In the genomic region with DNA sequence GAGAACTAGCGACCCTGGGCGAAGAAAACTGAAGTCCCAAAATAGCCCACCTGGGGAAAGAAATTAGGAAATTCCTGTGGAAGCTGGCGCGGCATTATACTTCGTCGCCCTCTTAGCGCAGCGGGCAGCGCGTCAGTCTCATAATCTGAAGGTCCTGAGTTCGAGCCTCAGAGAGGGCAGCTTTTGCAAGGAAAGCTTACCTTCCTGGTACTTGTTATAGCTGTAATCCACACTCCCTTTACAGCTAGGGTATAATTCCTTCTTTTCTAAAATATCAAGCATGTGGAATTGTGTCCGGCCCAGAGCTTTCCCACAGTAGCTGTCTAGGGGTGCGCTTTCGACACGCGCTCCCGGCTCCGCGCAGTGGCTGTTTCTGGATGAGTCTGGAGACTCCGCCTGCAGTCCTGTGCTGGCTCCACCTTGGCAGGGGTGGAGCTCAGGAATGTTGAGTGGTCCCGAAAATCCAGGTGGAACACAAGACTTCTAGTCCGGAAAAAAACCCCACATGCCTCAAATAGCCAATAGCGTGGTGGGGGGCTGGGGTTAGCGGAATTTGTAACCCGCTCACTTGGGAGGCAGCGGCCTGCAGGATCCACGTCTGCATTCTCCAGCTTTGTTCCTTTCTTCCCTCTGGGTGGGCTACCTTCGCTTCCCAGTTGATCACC, we compare ENCODE assay signal across 1 cellular context.
A peak's percentile ranks its signal among the peaks of the same experiment; 100 is the strongest.
TF ChIP-seq lines count a peak whose summit lies in the region.

No MANE protein-coding gene starts in this region.

TF ChIP-seq in HEK293, 187 proteins besides CTCF, POLR2A, EP300 and RAD21 (continued from another document and continues in another):
- TF ChIP-seq, protein P1, sequence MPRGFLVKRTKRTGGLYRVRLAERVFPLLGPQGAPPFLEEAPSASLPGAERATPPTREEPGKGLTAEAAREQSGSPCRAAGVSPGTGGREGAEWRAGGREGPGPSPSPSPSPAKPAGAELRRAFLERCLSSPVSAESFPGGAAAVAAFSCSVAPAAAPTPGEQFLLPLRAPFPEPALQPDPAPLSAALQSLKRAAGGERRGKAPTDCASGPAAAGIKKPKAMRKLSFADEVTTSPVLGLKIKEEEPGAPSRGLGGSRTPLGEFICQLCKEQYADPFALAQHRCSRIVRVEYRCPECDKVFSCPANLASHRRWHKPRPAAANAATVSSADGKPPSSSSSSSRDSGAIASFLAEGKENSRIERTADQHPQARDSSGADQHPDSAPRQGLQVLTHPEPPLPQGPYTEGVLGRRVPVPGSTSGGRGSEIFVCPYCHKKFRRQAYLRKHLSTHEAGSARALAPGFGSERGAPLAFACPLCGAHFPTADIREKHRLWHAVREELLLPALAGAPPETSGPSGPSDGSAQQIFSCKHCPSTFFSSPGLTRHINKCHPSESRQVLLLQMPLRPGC (tag by site-specific recombination; IDR thresholded peaks at IDR 0.05) = no peak
- TF ChIP-seq OVOL3 (tag by site-specific recombination; IDR thresholded peaks at IDR 0.05) = no peak
- TF ChIP-seq KLF7 (tag by site-specific recombination; IDR thresholded peaks at IDR 0.05; ENCODE audit: borderline replicate concordance) = no peak
- TF ChIP-seq ZNF292 (tag by site-specific recombination; IDR thresholded peaks at IDR 0.05; ENCODE audit: borderline replicate concordance, low read depth) = no peak
- TF ChIP-seq ZNF560 (tag by site-specific recombination; IDR thresholded peaks at IDR 0.05; ENCODE audit: borderline replicate concordance) = no peak
- TF ChIP-seq ZNF37A (tag by site-specific recombination; IDR thresholded peaks at IDR 0.05) = no peak
- no peak for TF ChIP-seq ZNF302 (tag by site-specific recombination; IDR thresholded peaks at IDR 0.05; ENCODE audit: low read depth)
- no peak for TF ChIP-seq ZNF19 (tag by site-specific recombination; IDR thresholded peaks at IDR 0.05; ENCODE audit: low read depth)
- TF ChIP-seq, protein P2, sequence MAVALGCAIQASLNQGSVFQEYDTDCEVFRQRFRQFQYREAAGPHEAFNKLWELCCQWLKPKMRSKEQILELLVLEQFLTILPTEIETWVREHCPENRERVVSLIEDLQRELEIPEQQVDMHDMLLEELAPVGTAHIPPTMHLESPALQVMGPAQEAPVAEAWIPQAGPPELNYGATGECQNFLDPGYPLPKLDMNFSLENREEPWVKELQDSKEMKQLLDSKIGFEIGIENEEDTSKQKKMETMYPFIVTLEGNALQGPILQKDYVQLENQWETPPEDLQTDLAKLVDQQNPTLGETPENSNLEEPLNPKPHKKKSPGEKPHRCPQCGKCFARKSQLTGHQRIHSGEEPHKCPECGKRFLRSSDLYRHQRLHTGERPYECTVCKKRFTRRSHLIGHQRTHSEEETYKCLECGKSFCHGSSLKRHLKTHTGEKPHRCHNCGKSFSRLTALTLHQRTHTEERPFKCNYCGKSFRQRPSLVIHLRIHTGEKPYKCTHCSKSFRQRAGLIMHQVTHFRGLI (tag by site-specific recombination; IDR thresholded peaks at IDR 0.05) = no peak
- TF ChIP-seq, protein P3, sequence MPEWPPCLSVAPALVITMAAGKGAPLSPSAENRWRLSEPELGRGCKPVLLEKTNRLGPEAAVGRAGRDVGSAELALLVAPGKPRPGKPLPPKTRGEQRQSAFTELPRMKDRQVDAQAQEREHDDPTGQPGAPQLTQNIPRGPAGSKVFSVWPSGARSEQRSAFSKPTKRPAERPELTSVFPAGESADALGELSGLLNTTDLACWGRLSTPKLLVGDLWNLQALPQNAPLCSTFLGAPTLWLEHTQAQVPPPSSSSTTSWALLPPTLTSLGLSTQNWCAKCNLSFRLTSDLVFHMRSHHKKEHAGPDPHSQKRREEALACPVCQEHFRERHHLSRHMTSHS (tag by site-specific recombination; IDR thresholded peaks at IDR 0.05) = no peak
- TF ChIP-seq, protein P4, sequence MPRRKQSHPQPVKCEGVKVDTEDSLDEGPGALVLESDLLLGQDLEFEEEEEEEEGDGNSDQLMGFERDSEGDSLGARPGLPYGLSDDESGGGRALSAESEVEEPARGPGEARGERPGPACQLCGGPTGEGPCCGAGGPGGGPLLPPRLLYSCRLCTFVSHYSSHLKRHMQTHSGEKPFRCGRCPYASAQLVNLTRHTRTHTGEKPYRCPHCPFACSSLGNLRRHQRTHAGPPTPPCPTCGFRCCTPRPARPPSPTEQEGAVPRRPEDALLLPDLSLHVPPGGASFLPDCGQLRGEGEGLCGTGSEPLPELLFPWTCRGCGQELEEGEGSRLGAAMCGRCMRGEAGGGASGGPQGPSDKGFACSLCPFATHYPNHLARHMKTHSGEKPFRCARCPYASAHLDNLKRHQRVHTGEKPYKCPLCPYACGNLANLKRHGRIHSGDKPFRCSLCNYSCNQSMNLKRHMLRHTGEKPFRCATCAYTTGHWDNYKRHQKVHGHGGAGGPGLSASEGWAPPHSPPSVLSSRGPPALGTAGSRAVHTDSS (tag by site-specific recombination; IDR thresholded peaks at IDR 0.05) = no peak
- TF ChIP-seq HOXD13 (CRISPR knock-in tag; IDR thresholded peaks at IDR 0.05; ENCODE audit: borderline replicate concordance) = no peak
- no peak for TF ChIP-seq ZNF792 (tag by site-specific recombination; IDR thresholded peaks at IDR 0.05)
- TF ChIP-seq MZF1 (tag by site-specific recombination; IDR thresholded peaks at IDR 0.05; ENCODE audit: borderline replicate concordance) = peak; percentile 49; the same call in 1 of the 2 replicates
- TF ChIP-seq, protein P5, sequence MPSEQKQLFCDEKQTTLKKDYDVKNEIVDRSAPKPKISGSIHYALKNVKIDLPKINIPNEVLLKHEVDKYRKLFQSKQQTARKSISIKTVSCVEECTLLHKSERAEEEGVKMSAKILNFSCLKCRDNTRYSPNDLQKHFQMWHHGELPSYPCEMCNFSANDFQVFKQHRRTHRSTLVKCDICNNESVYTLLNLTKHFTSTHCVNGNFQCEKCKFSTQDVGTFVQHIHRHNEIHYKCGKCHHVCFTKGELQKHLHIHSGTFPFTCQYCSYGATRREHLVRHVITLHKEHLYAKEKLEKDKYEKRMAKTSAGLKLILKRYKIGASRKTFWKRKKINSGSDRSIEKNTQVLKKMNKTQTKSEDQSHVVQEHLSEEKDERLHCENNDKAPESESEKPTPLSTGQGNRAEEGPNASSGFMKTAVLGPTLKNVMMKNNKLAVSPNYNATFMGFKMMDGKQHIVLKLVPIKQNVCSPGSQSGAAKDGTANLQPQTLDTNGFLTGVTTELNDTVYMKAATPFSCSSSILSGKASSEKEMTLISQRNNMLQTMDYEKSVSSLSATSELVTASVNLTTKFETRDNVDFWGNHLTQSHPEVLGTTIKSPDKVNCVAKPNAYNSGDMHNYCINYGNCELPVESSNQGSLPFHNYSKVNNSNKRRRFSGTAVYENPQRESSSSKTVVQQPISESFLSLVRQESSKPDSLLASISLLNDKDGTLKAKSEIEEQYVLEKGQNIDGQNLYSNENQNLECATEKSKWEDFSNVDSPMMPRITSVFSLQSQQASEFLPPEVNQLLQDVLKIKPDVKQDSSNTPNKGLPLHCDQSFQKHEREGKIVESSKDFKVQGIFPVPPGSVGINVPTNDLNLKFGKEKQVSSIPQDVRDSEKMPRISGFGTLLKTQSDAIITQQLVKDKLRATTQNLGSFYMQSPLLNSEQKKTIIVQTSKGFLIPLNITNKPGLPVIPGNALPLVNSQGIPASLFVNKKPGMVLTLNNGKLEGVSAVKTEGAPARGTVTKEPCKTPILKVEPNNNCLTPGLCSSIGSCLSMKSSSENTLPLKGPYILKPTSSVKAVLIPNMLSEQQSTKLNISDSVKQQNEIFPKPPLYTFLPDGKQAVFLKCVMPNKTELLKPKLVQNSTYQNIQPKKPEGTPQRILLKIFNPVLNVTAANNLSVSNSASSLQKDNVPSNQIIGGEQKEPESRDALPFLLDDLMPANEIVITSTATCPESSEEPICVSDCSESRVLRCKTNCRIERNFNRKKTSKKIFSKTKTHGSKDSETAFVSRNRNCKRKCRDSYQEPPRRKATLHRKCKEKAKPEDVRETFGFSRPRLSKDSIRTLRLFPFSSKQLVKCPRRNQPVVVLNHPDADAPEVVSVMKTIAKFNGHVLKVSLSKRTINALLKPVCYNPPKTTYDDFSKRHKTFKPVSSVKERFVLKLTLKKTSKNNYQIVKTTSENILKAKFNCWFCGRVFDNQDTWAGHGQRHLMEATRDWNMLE (tag by site-specific recombination; conservative IDR thresholded peaks at IDR 0.05; ENCODE audit: low read depth) = 0 out of 2 replicates have a peak, but pooled peaks have one; percentile 48
- no peak for TF ChIP-seq ZNF514 (tag by site-specific recombination; IDR thresholded peaks at IDR 0.05)
- no peak for TF ChIP-seq ZNF529 (tag by site-specific recombination; IDR thresholded peaks at IDR 0.05; ENCODE audit: insufficient replicate concordance)
- TF ChIP-seq, protein P6, sequence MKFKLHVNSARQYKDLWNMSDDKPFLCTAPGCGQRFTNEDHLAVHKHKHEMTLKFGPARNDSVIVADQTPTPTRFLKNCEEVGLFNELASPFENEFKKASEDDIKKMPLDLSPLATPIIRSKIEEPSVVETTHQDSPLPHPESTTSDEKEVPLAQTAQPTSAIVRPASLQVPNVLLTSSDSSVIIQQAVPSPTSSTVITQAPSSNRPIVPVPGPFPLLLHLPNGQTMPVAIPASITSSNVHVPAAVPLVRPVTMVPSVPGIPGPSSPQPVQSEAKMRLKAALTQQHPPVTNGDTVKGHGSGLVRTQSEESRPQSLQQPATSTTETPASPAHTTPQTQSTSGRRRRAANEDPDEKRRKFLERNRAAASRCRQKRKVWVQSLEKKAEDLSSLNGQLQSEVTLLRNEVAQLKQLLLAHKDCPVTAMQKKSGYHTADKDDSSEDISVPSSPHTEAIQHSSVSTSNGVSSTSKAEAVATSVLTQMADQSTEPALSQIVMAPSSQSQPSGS (tag by site-specific recombination; IDR thresholded peaks at IDR 0.05; ENCODE audit: low read depth) = no peak
- peak; percentile 53; the same call in 1 of the 2 replicates for TF ChIP-seq ZFP37 (tag by site-specific recombination; IDR thresholded peaks at IDR 0.05)
- TF ChIP-seq ZXDB (tag by site-specific recombination; IDR thresholded peaks at IDR 0.05) = peak; percentile 68; the same call in 1 of the 2 replicates
- TF ChIP-seq ZSCAN30 (tag by site-specific recombination; IDR thresholded peaks at IDR 0.05) = peak; percentile 52
- TF ChIP-seq, protein P7, sequence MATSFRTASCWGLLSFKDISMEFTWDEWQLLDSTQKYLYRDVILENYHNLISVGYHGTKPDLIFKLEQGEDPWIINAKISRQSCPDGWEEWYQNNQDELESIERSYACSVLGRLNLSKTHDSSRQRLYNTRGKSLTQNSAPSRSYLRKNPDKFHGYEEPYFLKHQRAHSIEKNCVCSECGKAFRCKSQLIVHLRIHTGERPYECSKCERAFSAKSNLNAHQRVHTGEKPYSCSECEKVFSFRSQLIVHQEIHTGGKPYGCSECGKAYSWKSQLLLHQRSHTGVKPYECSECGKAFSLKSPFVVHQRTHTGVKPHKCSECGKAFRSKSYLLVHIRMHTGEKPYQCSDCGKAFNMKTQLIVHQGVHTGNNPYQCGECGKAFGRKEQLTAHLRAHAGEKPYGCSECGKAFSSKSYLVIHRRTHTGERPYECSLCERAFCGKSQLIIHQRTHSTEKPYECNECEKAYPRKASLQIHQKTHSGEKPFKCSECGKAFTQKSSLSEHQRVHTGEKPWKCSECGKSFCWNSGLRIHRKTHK (tag by site-specific recombination; IDR thresholded peaks at IDR 0.05) = no peak
- no peak for TF ChIP-seq ZNF423 (tag by site-specific recombination; IDR thresholded peaks at IDR 0.05)
- TF ChIP-seq ZSCAN16 (tag by site-specific recombination; IDR thresholded peaks at IDR 0.05) = no peak
- peak; percentile 96 for TF ChIP-seq OSR2 (tag by site-specific recombination; IDR thresholded peaks at IDR 0.05)
- peak; percentile 66; the same call in 1 of the 2 replicates for TF ChIP-seq ZNF394 (tag by site-specific recombination; IDR thresholded peaks at IDR 0.05; ENCODE audit: borderline replicate concordance)
- no peak for TF ChIP-seq ZNF555 (tag by site-specific recombination; conservative IDR thresholded peaks at IDR 0.05)
- TF ChIP-seq ZBTB20 (tag by site-specific recombination; IDR thresholded peaks at IDR 0.05) = peak; percentile 65
- peak; percentile 59 for TF ChIP-seq ZNF629 (tag by site-specific recombination; IDR thresholded peaks at IDR 0.05)
- no peak for TF ChIP-seq ZNF626 (tag by site-specific recombination; IDR thresholded peaks at IDR 0.05)
- no peak for TF ChIP-seq HOXC10 (CRISPR knock-in tag; IDR thresholded peaks at IDR 0.05)
- TF ChIP-seq, protein P8, sequence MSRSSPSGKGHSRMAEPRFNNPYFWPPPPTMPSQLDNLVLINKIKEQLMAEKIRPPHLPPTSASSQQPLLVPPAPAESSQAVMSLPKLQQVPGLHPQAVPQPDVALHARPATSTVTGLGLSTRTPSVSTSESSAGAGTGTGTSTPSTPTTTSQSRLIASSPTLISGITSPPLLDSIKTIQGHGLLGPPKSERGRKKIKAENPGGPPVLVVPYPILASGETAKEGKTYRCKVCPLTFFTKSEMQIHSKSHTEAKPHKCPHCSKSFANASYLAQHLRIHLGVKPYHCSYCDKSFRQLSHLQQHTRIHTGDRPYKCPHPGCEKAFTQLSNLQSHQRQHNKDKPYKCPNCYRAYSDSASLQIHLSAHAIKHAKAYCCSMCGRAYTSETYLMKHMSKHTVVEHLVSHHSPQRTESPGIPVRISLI (tag by site-specific recombination; IDR thresholded peaks at IDR 0.05) = peak; percentile 83; the same call in 1 of the 2 replicates
- TF ChIP-seq ZNF366 (tag by site-specific recombination; conservative IDR thresholded peaks at IDR 0.05) = peak; percentile 94
- TF ChIP-seq PRDM1 (tag by site-specific recombination; IDR thresholded peaks at IDR 0.05) = peak; percentile 92
- no peak for TF ChIP-seq ZNF707 (tag by site-specific recombination; IDR thresholded peaks at IDR 0.05)
- TF ChIP-seq SP7 (tag by site-specific recombination; IDR thresholded peaks at IDR 0.05) = peak; percentile 70
- no peak for TF ChIP-seq ZNF426 (tag by site-specific recombination; IDR thresholded peaks at IDR 0.05)
- no peak for TF ChIP-seq ZNF548 (tag by site-specific recombination; IDR thresholded peaks at IDR 0.05)
- TF ChIP-seq, protein P9, sequence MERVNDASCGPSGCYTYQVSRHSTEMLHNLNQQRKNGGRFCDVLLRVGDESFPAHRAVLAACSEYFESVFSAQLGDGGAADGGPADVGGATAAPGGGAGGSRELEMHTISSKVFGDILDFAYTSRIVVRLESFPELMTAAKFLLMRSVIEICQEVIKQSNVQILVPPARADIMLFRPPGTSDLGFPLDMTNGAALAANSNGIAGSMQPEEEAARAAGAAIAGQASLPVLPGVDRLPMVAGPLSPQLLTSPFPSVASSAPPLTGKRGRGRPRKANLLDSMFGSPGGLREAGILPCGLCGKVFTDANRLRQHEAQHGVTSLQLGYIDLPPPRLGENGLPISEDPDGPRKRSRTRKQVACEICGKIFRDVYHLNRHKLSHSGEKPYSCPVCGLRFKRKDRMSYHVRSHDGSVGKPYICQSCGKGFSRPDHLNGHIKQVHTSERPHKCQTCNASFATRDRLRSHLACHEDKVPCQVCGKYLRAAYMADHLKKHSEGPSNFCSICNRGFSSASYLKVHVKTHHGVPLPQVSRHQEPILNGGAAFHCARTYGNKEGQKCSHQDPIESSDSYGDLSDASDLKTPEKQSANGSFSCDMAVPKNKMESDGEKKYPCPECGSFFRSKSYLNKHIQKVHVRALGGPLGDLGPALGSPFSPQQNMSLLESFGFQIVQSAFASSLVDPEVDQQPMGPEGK (tag by site-specific recombination; IDR thresholded peaks at IDR 0.05) = peak; percentile 57
- TF ChIP-seq ZIC2 (tag by site-specific recombination; IDR thresholded peaks at IDR 0.05) = peak; percentile 15; the same call in 1 of the 2 replicates
- no peak for TF ChIP-seq ZNF76 (tag by site-specific recombination; IDR thresholded peaks at IDR 0.05; ENCODE audit: borderline replicate concordance, low read depth)
